Comparison of ENCODE assay signal across 8 cellular contexts in the genomic region with DNA sequence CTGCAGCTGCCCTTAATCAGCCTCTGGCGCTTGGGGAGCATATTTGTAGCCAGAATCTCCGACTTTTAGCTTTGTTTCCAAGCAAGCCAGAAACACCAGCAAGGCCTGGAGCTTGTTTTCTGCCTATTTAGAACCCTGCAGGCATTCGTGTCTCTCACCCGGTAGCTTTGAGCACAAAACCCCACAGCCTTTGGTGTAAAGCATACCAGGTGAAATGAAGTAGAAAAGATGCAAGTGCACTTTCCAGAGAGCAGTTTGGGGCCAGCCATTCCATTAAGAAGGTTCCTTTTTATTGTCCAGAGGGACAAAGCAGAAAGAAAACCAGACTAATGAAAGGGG. TPM values are rescaled to one million over a fixed set of nuclear protein-coding genes. Genes with fewer than 3 reads are reported as not detected.
DNase-seq lines count a peak whose midpoint lies in the region; ATAC-seq, FAIRE-seq and TF ChIP-seq lines count a peak whose summit lies in the region.

No MANE protein-coding gene starts in this region.

- no peak for FAIRE-seq in HTR-8/SVneo (lab: Jason Lieb, UNC)

- WGBS in esophagus muscularis mucosa: 0% methylated on average over 4 of the region's 4 CpGs

- no peak for TF ChIP-seq EP300 in esophagus muscularis mucosa (IDR thresholded peaks at IDR 0.05)

- no peaks in the 10 kb centered on the region for H4K20me1 ChIP-seq in OCI-LY3 (ENCODE audit: insufficient read depth, low read length)

- H2AFZ ChIP-seq in OCI-LY3 (ENCODE audit: low read depth, low read length): peak overlapping the region; percentile 97

- peak overlapping the region; percentile 86 for H3K4me3 ChIP-seq in OCI-LY3 (ENCODE audit: low read length)
- peak overlapping the region; percentile 74 to 84 (median 80) for H3K4me3 ChIP-seq in esophagus muscularis mucosa
- peak overlapping the region; percentile 81 for H3K4me3 ChIP-seq in skeletal muscle cell (ENCODE audit: low read depth, low read length)

- H3K4me1 ChIP-seq in OCI-LY3 (ENCODE audit: low read length): peaks cover 8% of the 10 kb centered on the region
- peaks cover 55 to 74% (median 67%) of the 10 kb centered on the region in 4 donors for H3K4me1 ChIP-seq in esophagus muscularis mucosa

- H3K9me3 ChIP-seq in OCI-LY3 (ENCODE audit: insufficient read depth, low read length): no peaks in the 10 kb centered on the region
- H3K9me3 ChIP-seq in esophagus muscularis mucosa: no peaks in the 10 kb centered on the region

- TF ChIP-seq CTCF in OCI-LY3 (IDR thresholded peaks at IDR 0.05; ENCODE audit: low read depth, low read length) (no peak), esophagus muscularis mucosa (IDR thresholded peaks at IDR 0.05) (no peak)

- H3K79me2 ChIP-seq in OCI-LY3 (ENCODE audit: low read length): peaks cover 9% of the 10 kb centered on the region

- H3K27me3 ChIP-seq in OCI-LY3 (ENCODE audit: low read depth, low read length) (no peaks in the 10 kb centered on the region), esophagus muscularis mucosa (no peaks in the 10 kb centered on the region)

- H3K36me3 ChIP-seq in OCI-LY3 (replicated peaks; ENCODE audit: low read depth, low read length) (peaks cover 17% of the 10 kb centered on the region), esophagus muscularis mucosa (peaks cover 12 to 38% (median 21%) of the 10 kb centered on the region in 4 donors)

- ATAC-seq in GM19351 (IDR thresholded peaks at IDR 0.05; ENCODE audit: unreplicated experiment) (peak; percentile 12), GM19328 (IDR thresholded peaks at IDR 0.05; ENCODE audit: unreplicated experiment) (no peak), GM21526 (IDR thresholded peaks at IDR 0.05; ENCODE audit: low FRiP score, unreplicated experiment) (no peak)

- H3K4me2 ChIP-seq in OCI-LY3 (ENCODE audit: low read length): peak overlapping the region; percentile 90

- H3K27ac ChIP-seq in OCI-LY3 (ENCODE audit: low read length): peak overlapping the region; percentile 78
- H3K27ac ChIP-seq in esophagus muscularis mucosa (replicated peaks in 1 of 4): peak overlapping the region; percentile 93 to 99 (median 97)

- TF ChIP-seq POLR2A in esophagus muscularis mucosa (IDR thresholded peaks at IDR 0.05; ENCODE audit: low read depth): no peak

- peak overlapping the region; percentile 92 for H3K9ac ChIP-seq in OCI-LY3 (ENCODE audit: low read length)

- DNase-seq in esophagus muscularis mucosa (ENCODE audit: extremely low spot score) (no peak), skeletal muscle cell (ENCODE audit: low read depth) (no peak), HTR-8/SVneo (ENCODE audit: insufficient read length, low spot score) (no peak), NCI-H526 (lab: John Stamatoyannopoulos, UW) (no peak)

- intact Hi-C loops in esophagus muscularis mucosa (cut with DNase I): no loop called here

RNA-seq across cellular contexts. Expression of gene FAM217B, which starts 0.7 kb away (rescaled TPM):
- 10 to 100 TPM in 2 of 4 donors, 1 to 10 TPM in 2; 6.0 to 14.1 (median 9.0) TPM for total RNA-seq in esophagus muscularis mucosa

RNA-seq across cellular contexts. Expression of gene PPP1R3D, which starts 0.8 kb away (rescaled TPM):
- total RNA-seq in esophagus muscularis mucosa: 10 to 100 TPM in 3 of 4 donors, 1 to 10 TPM in 1; 7.9 to 18.1 (median 11.4) TPM

RNA-seq across cellular contexts. Expression of gene SYCP2, which starts 7.5 kb away (rescaled TPM):
- 1 to 10 TPM in 2 of 4 donors, under 1 TPM in 2; 0.52 to 3.5 (median 1.0) TPM for total RNA-seq in esophagus muscularis mucosa

RNA-seq across cellular contexts. Expression of gene CDH26, which starts 17.3 kb away (rescaled TPM):
- total RNA-seq in esophagus muscularis mucosa: 1 to 10 TPM in 1 of 4 donors, under 1 TPM in 3; 0.39 to 1.3 (median 0.82) TPM
